ENCODE assay signal across 16 cellular contexts in genomic region chr19:55197531-55197930, GRCh38. TPM values are rescaled to one million over a fixed set of nuclear protein-coding genes. Genes with fewer than 3 reads are reported as not detected.
DNase-seq lines count a peak whose midpoint lies in the region; ATAC-seq and TF ChIP-seq lines count a peak whose summit lies in the region.
"Had no signal": no experiment of that assay in that cellular context is flagged by ENCODE, and none has a peak within 500 bp of the region (broad histone marks: within the 10 kb centered on the region; RNA-seq: fewer than 3 reads in every experiment).

No MANE protein-coding gene starts in this region.

- no peak for ATAC-seq in GM19324 (IDR thresholded peaks at IDR 0.05; ENCODE audit: low FRiP score, unreplicated experiment)
- ATAC-seq in GM19463 (IDR thresholded peaks at IDR 0.05; ENCODE audit: unreplicated experiment), result no peak

- H3K27ac ChIP-seq in HEK293 (ENCODE audit: extremely low read depth, low read depth, low read length), result no peak overlapping the region
- H3K27ac ChIP-seq: 22Rv1, cardiac muscle cell, parathyroid adenoma had no signal

- DNase-seq in DMS 273 (lab: John Stamatoyannopoulos, UW; ENCODE audit: unreplicated experiment), result peak; percentile 52
- no peak for DNase-seq in DMS 273 treated with DMSO at 0.1 percent for 48 hours (lab: John Stamatoyannopoulos, UW)
- DNase-seq in RPMI7951 (ENCODE audit: low read depth), result peak; percentile 28
- DNase-seq in lung microvascular endothelial cell (ENCODE audit: low read depth in 2 of 2), result peak; percentile 26 to 45
- DNase-seq in HK-2 (ENCODE audit: unreplicated experiment), result no peak
- DNase-seq: activated CD8-positive, alpha-beta memory T cell treated with anti-CD3 and anti-CD28 coated beads, Interleukin-2, amount 50 U/mL, for 48 hours; NCI-H1105; NCI-H748 treated with DMSO at 0.1 percent for 48 hours; spleen had no signal

- no peak overlapping the region for H3K4me3 ChIP-seq in HEK293 (ENCODE audit: low read depth, low read length)
- H3K4me3 ChIP-seq: cardiac muscle cell, spleen had no signal

- H3K9me3 ChIP-seq in HEK293 (ENCODE audit: control insufficient read depth, insufficient read depth, low read depth, low read length), result no peaks in the 10 kb centered on the region
- H3K9me3 ChIP-seq: spleen had no signal

- CTCF ChIA-PET in HEK293 (lab: Yijun Ruan, JAX), result interaction anchor here (0.6 to 2.6 kb wide), 3 partner anchors 32 to 225 kb away, joined by 3 to 12 read pairs (median 3); partner anchors contain the start of gene DNAAF3

- POLR2A ChIA-PET in HEK293 (lab: Yijun Ruan, JAX), result interaction anchor here (0.6 kb wide), 1 partner anchor 69 kb away, joined by 3 read pairs; no protein-coding TSS in a partner anchor

- no peaks in the 10 kb centered on the region for H3K36me3 ChIP-seq in HEK293 (ENCODE audit: control insufficient read depth in 2 of 2, insufficient read depth in 1 of 2, low read length in 2 of 2)
- H3K36me3 ChIP-seq: cardiac muscle cell had no signal

- no peaks in the 10 kb centered on the region for H3K4me1 ChIP-seq in HEK293 (ENCODE audit: control insufficient read depth, insufficient read depth, low read length)
- H3K4me1 ChIP-seq: parathyroid adenoma had no signal

- TF ChIP-seq CTCF in HEK293 (tag by site-specific recombination; IDR thresholded peaks at IDR 0.05), result no peak

TF ChIP-seq in HEK293, 187 proteins besides CTCF, POLR2A, EP300 and RAD21:
- no peak for TF ChIP-seq ZIC2 (tag by site-specific recombination; IDR thresholded peaks at IDR 0.05)
- TF ChIP-seq ZNF830 (tag by site-specific recombination; IDR thresholded peaks at IDR 0.05; ENCODE audit: low read depth), result no peak
- no peak for TF ChIP-seq ZBTB48 (tag by site-specific recombination; IDR thresholded peaks at IDR 0.05)
- TF ChIP-seq FEZF1 (tag by site-specific recombination; IDR thresholded peaks at IDR 0.05), result no peak
- TF ChIP-seq ZSCAN30 (tag by site-specific recombination; IDR thresholded peaks at IDR 0.05), result no peak
- 0 out of 2 replicates have a peak, but pooled peaks have one; percentile 35 for TF ChIP-seq ZBTB21 (tag by site-specific recombination; IDR thresholded peaks at IDR 0.05)
- no peak for TF ChIP-seq ZNF623 (tag by site-specific recombination; IDR thresholded peaks at IDR 0.05)
- TF ChIP-seq ZNF677 (tag by site-specific recombination; IDR thresholded peaks at IDR 0.05), result no peak
- no peak for TF ChIP-seq SETDB1 (IDR thresholded peaks at IDR 0.05; ENCODE audit: insufficient read length, low read length)
- TF ChIP-seq SP2 (tag by site-specific recombination; IDR thresholded peaks at IDR 0.05), result no peak
- no peak for TF ChIP-seq ZNF654 (tag by site-specific recombination; IDR thresholded peaks at IDR 0.05; ENCODE audit: low read depth)
- TF ChIP-seq SCRT1 (tag by site-specific recombination; IDR thresholded peaks at IDR 0.05; ENCODE audit: borderline replicate concordance), result no peak
- no peak for TF ChIP-seq AEBP2 (tag by site-specific recombination; IDR thresholded peaks at IDR 0.05; ENCODE audit: borderline replicate concordance)
- no peak for TF ChIP-seq ZNF549 (tag by site-specific recombination; IDR thresholded peaks at IDR 0.05)
- no peak for TF ChIP-seq MZF1 (tag by site-specific recombination; IDR thresholded peaks at IDR 0.05; ENCODE audit: borderline replicate concordance)
- TF ChIP-seq KLF8 (tag by site-specific recombination; IDR thresholded peaks at IDR 0.05), result no peak
- TF ChIP-seq ZNF639 (tag by site-specific recombination; IDR thresholded peaks at IDR 0.05), result no peak
- TF ChIP-seq ZNF530 (tag by site-specific recombination; IDR thresholded peaks at IDR 0.05; ENCODE audit: low read depth), result no peak
- TF ChIP-seq ZNF629 (tag by site-specific recombination; IDR thresholded peaks at IDR 0.05), result 0 out of 2 replicates have a peak, but pooled peaks have one; percentile 16
- TF ChIP-seq ZNF76 (tag by site-specific recombination; IDR thresholded peaks at IDR 0.05; ENCODE audit: borderline replicate concordance, low read depth), result peak; percentile 94
- no peak for TF ChIP-seq ZNF18 (tag by site-specific recombination; IDR thresholded peaks at IDR 0.05)
- TF ChIP-seq ZNF621 (tag by site-specific recombination; IDR thresholded peaks at IDR 0.05), result no peak
- TF ChIP-seq MEIS1 (CRISPR knock-in tag; IDR thresholded peaks at IDR 0.05; ENCODE audit: borderline replicate concordance), result no peak
TF ChIP-seq in HEK293: peak in this region for 3.

RNA-seq across cellular contexts. Expression of gene PTPRH, which starts 11.8 kb away (rescaled TPM):
- 5.4 and 6.0 TPM in 2 replicates for total RNA-seq in RPMI7951 (2014; rRNA removed; shearing (Covaris generic))
- under 0.01 TPM in 2 replicates for total RNA-seq in lung microvascular endothelial cell

RNA-seq across cellular contexts. Expression of gene SYT5, which starts 17.4 kb away (rescaled TPM):
- total RNA-seq in RPMI7951 (2014; rRNA removed; shearing (Covaris generic)), result 0.10 and 0.36 TPM in 2 replicates
- total RNA-seq in lung microvascular endothelial cell, result not detected in 2 replicates
- total RNA-seq: mucosa of gallbladder had no signal

RNA-seq across cellular contexts. Expression of gene TMEM86B, which starts 31.0 kb away (rescaled TPM):
- 0.20 and 0.60 TPM in 2 replicates for total RNA-seq in RPMI7951 (2014; rRNA removed; shearing (Covaris generic))
- total RNA-seq in lung microvascular endothelial cell, result 0.44 and 0.99 TPM in 2 replicates

RNA-seq across cellular contexts. Expression of gene DNAAF3, which starts 31.1 kb away (rescaled TPM):
- 1.4 and 1.6 TPM in 2 replicates for total RNA-seq in RPMI7951 (2014; rRNA removed; shearing (Covaris generic))
- 0.22 and 0.40 TPM in 2 replicates for total RNA-seq in lung microvascular endothelial cell

RNA-seq across cellular contexts. Expression of gene TNNI3, which starts 40.0 kb away (rescaled TPM):
- 0.48 and 0.78 TPM in 2 replicates for total RNA-seq in RPMI7951 (2014; rRNA removed; shearing (Covaris generic))
- total RNA-seq in lung microvascular endothelial cell, result not detected in 2 replicates
- total RNA-seq: mucosa of gallbladder, spleen had no signal

Comparison
In these comparisons a context has a peak if more than half of its experiments do, and no peak if none do; other contexts are left out.
1. DNase-seq: peak in DMS 273 (single experiment), RPMI7951 (single experiment) and lung microvascular endothelial cell (2 of 2); none in DMS 273 treated with DMSO at 0.1 percent for 48 hours (single experiment) and HK-2 (single experiment).